Comparison of ENCODE assay signal across 9 cellular contexts in genomic region chr9:110099236-110099741, GRCh38.
DNase-seq lines count a peak whose midpoint lies in the region; ATAC-seq lines count a peak whose summit lies in the region.
"Had no signal": no experiment of that assay in that cellular context is flagged by ENCODE, and none has a peak within 500 bp of the region (broad histone marks: within the 10 kb centered on the region; RNA-seq: fewer than 3 reads in every experiment).

No MANE protein-coding gene starts in this region.

- H3K9me3 ChIP-seq in mesodermal cell (ENCODE audit: control insufficient read depth, low read length) (no peaks in the 10 kb centered on the region), T-helper 17 cell (ENCODE audit: control insufficient read depth, low read length, poor library complexity, severe bottlenecking) (no peaks in the 10 kb centered on the region)

- peak overlapping the region; percentile 67 for H3K27ac ChIP-seq in mesodermal cell (ENCODE audit: low read depth, low read length, severe bottlenecking)

- no peak overlapping the region for H3K27ac Mint-ChIP-seq in T-helper 17 cell
- H3K27ac Mint-ChIP-seq in naive thymus-derived CD8-positive, alpha-beta T cell, result no peak overlapping the region
- H3K27ac Mint-ChIP-seq: activated naive CD8-positive, alpha-beta T cell treated with anti-CD3 and anti-CD28 coated beads for 36 hours had no signal

- ATAC-seq in HG02678 (IDR thresholded peaks at IDR 0.05; ENCODE audit: unreplicated experiment) (no peak), T-helper 17 cell (no peak)
- ATAC-seq in naive thymus-derived CD8-positive, alpha-beta T cell, result no peak

- H3K36me3 Mint-ChIP-seq in T-helper 17 cell (ENCODE audit: low read depth), result peaks cover 4% of the 10 kb centered on the region
- no peaks in the 10 kb centered on the region for H3K36me3 Mint-ChIP-seq in naive thymus-derived CD8-positive, alpha-beta T cell
- H3K36me3 Mint-ChIP-seq: activated naive CD8-positive, alpha-beta T cell treated with anti-CD3 and anti-CD28 coated beads for 36 hours had no signal

- H3K4me3 Mint-ChIP-seq in T-helper 17 cell, result no peak overlapping the region
- H3K4me3 Mint-ChIP-seq in naive thymus-derived CD8-positive, alpha-beta T cell, result no peak overlapping the region
- H3K4me3 Mint-ChIP-seq: activated naive CD8-positive, alpha-beta T cell treated with anti-CD3 and anti-CD28 coated beads for 36 hours had no signal

- H3K4me1 ChIP-seq in mesodermal cell (ENCODE audit: control insufficient read depth, insufficient read depth, low read length, poor library complexity, severe bottlenecking), result peaks cover 27% of the 10 kb centered on the region

- WGBS in mesodermal cell (ENCODE audit: insufficient coverage in 2 of 2), 2 experiments, result 86 to 88% methylated on average over 2 to 3 of the region's 3 CpGs

- no peaks in the 10 kb centered on the region for H3K9me3 Mint-ChIP-seq in naive thymus-derived CD8-positive, alpha-beta T cell
- H3K9me3 Mint-ChIP-seq: activated naive CD8-positive, alpha-beta T cell treated with anti-CD3 and anti-CD28 coated beads for 36 hours had no signal

- no peaks in the 10 kb centered on the region for H3K27me3 Mint-ChIP-seq in T-helper 17 cell
- no peaks in the 10 kb centered on the region for H3K27me3 Mint-ChIP-seq in naive thymus-derived CD8-positive, alpha-beta T cell
- H3K27me3 Mint-ChIP-seq: activated naive CD8-positive, alpha-beta T cell treated with anti-CD3 and anti-CD28 coated beads for 36 hours had no signal

- H3K4me1 Mint-ChIP-seq in T-helper 17 cell, result peaks cover 9% of the 10 kb centered on the region
- peaks cover 0 to 28% (median 0%) of the 10 kb centered on the region in 4 donors for H3K4me1 Mint-ChIP-seq in naive thymus-derived CD8-positive, alpha-beta T cell
- H3K4me1 Mint-ChIP-seq: activated naive CD8-positive, alpha-beta T cell treated with anti-CD3 and anti-CD28 coated beads for 36 hours had no signal

- peak; percentile 66 for DNase-seq in D341Med (ENCODE audit: low spot score)
- DNase-seq in NCI-H1436 treated with DMSO at 0.1 percent for 48 hours (lab: John Stamatoyannopoulos, UW), result peak; percentile 10
- DNase-seq in astrocyte of the hippocampus (ENCODE audit: low read depth, low spot score), result peak; percentile 57
- no peak for DNase-seq in T-helper 17 cell
- DNase-seq in foreskin melanocyte, result no peak
- DNase-seq in naive thymus-derived CD8-positive, alpha-beta T cell, result no peak
- DNase-seq: activated naive CD8-positive, alpha-beta T cell treated with anti-CD3 and anti-CD28 coated beads for 36 hours had no signal

- H3K4me3 ChIP-seq in mesodermal cell (ENCODE audit: extremely low read depth, insufficient read depth, low read length, poor library complexity, severe bottlenecking), result no peak overlapping the region

- H3K36me3 ChIP-seq in mesodermal cell (ENCODE audit: control insufficient read depth, insufficient read depth, low read length), result no peaks in the 10 kb centered on the region

- POLR2A ChIA-PET in naive thymus-derived CD8-positive, alpha-beta T cell (lab: Charles Lee), result interaction anchor here (0.7 kb wide), 1 partner anchor 19 kb away, joined by 4 read pairs; no protein-coding TSS in a partner anchor

Comparison
In these comparisons a context has a peak if more than half of its experiments do, and no peak if none do; other contexts are left out.
1. DNase-seq: peak in D341Med (single experiment), NCI-H1436 treated with DMSO at 0.1 percent for 48 hours (single experiment) and astrocyte of the hippocampus (single experiment); none in T-helper 17 cell (0 of 3), foreskin melanocyte (single experiment) and naive thymus-derived CD8-positive, alpha-beta T cell (0 of 10).